9 cellular contexts compared by ENCODE assay signal in genomic region chr10:97850446-97850845, GRCh38. TPM values are rescaled to one million over a fixed set of nuclear protein-coding genes. Genes with fewer than 3 reads are reported as not detected.
DNase-seq lines count a peak whose midpoint lies in the region; ATAC-seq and TF ChIP-seq lines count a peak whose summit lies in the region.
"Had no signal": no experiment of that assay in that cellular context is flagged by ENCODE, and none has a peak within 500 bp of the region (broad histone marks: within the 10 kb centered on the region; RNA-seq: fewer than 3 reads in every experiment).

No MANE protein-coding gene starts in this region.

- intact Hi-C loops in activated CD4-positive, alpha-beta T cell treated with anti-CD3 and anti-CD28 coated beads for 36 hours (cut with DNase I, micrococcal nuclease): loop anchor here in 1 of 2 experiments (1.0 to 5.0 kb wide), 2 partner anchors 19 to 53 kb away; no protein-coding TSS in a partner anchor
- intact Hi-C loops in spleen (cut with DNase I; ENCODE audit: low total_unique reads): no loop called here

- TF ChIP-seq CTCF in endothelial cell (IDR thresholded peaks at IDR 0.05; ENCODE audit: unreplicated experiment) (no peak), spleen (IDR thresholded peaks at IDR 0.05 in 8 of 11, conservative IDR thresholded peaks at IDR 0.05 in 3 of 11) (no peak)

- POLR2A ChIA-PET in activated CD4-positive, alpha-beta T cell treated with anti-CD3 and anti-CD28 coated beads for 36 hours (lab: Charles Lee): no interaction called here

- no peaks in the 10 kb centered on the region for H3K9me3 ChIP-seq in spleen

- H3K4me3 ChIP-seq in spleen: peak overlapping the region in 5 of 8 donors; percentile 61 to 88 (median 70)

- ATAC-seq in activated CD4-positive, alpha-beta T cell treated with anti-CD3 and anti-CD28 coated beads for 36 hours: no peak
- ATAC-seq in GM21529 (IDR thresholded peaks at IDR 0.05; ENCODE audit: unreplicated experiment) (no peak), GM21737 (IDR thresholded peaks at IDR 0.05; ENCODE audit: unreplicated experiment) (no peak)

- peaks cover 0 to 88% (median 22%) of the 10 kb centered on the region in 7 donors for H3K27me3 ChIP-seq in spleen (replicated peaks in 1 of 7)

- DNase-seq in activated CD4-positive, alpha-beta T cell treated with anti-CD3 and anti-CD28 coated beads for 36 hours: peak; percentile 43
- no peak for DNase-seq in activated CD4-positive, alpha-beta T cell treated with anti-CD3 and anti-CD28 coated beads, Interleukin-2, amount 50 U/mL, for 1 hour
- DNase-seq in RPMI7951 (ENCODE audit: low read depth) (peak; percentile 55), endothelial cell (ENCODE audit: low spot score) (no peak), spleen (no peak), glomerular visceral epithelial cell (ENCODE audit: extremely low spot score) (no peak)

- no peaks in the 10 kb centered on the region for H3K9me3 Mint-ChIP-seq in activated CD4-positive, alpha-beta T cell treated with anti-CD3 and anti-CD28 coated beads for 36 hours (ENCODE audit: low read depth)
- H3K9me3 Mint-ChIP-seq in endothelial cell (ENCODE audit: unreplicated experiment): no peaks in the 10 kb centered on the region

- no peak for TF ChIP-seq POLR2A in spleen (IDR thresholded peaks at IDR 0.05)

- H3K4me3 Mint-ChIP-seq in activated CD4-positive, alpha-beta T cell treated with anti-CD3 and anti-CD28 coated beads for 36 hours: peak overlapping the region; percentile 70
- H3K4me3 Mint-ChIP-seq in endothelial cell (ENCODE audit: unreplicated experiment): peak overlapping the region; percentile 59

- peaks cover 35% of the 10 kb centered on the region for H3K4me1 Mint-ChIP-seq in activated CD4-positive, alpha-beta T cell treated with anti-CD3 and anti-CD28 coated beads for 36 hours
- peaks cover 6% of the 10 kb centered on the region for H3K4me1 Mint-ChIP-seq in endothelial cell (ENCODE audit: unreplicated experiment)

- no peaks in the 10 kb centered on the region for H3K27me3 Mint-ChIP-seq in activated CD4-positive, alpha-beta T cell treated with anti-CD3 and anti-CD28 coated beads for 36 hours
- H3K27me3 Mint-ChIP-seq in endothelial cell (ENCODE audit: unreplicated experiment): peaks cover 9% of the 10 kb centered on the region

- CTCF ChIA-PET in activated CD4-positive, alpha-beta T cell treated with anti-CD3 and anti-CD28 coated beads for 36 hours (lab: Charles Lee): interaction anchor here (0.7 to 2.7 kb wide), 2 partner anchors 19 to 606 kb away, joined by 3 to 19 read pairs; no protein-coding TSS in a partner anchor

- H3K36me3 ChIP-seq in spleen: no peaks in the 10 kb centered on the region

- no peaks in the 10 kb centered on the region for H3K36me3 Mint-ChIP-seq in activated CD4-positive, alpha-beta T cell treated with anti-CD3 and anti-CD28 coated beads for 36 hours (ENCODE audit: low read depth)
- H3K36me3 Mint-ChIP-seq in endothelial cell (ENCODE audit: low read depth, unreplicated experiment): no peaks in the 10 kb centered on the region

- H3K4me1 ChIP-seq in spleen: peaks cover 4 to 34% (median 16%) of the 10 kb centered on the region in 6 donors

- H3K27ac Mint-ChIP-seq in activated CD4-positive, alpha-beta T cell treated with anti-CD3 and anti-CD28 coated beads for 36 hours: no peak overlapping the region
- H3K27ac Mint-ChIP-seq in endothelial cell (ENCODE audit: unreplicated experiment): no peak overlapping the region

- WGBS in spleen, 5 donors: 18 to 27% (median 21%) methylated on average over 13 of the region's 13 CpGs

- no peak overlapping the region for H3K27ac ChIP-seq in spleen

RNA-seq across cellular contexts. Expression of gene GOLGA7B, which starts 0.8 kb away (rescaled TPM):
- total RNA-seq in activated CD4-positive, alpha-beta T cell treated with anti-CD3 and anti-CD28 coated beads for 36 hours: under 1 TPM; 0.47 to 0.57 TPM
- total RNA-seq in RPMI7951 (2014; rRNA removed; shearing (Covaris generic)): 2.9 and 3.1 TPM in 2 replicates
- total RNA-seq in endothelial cell (ENCODE audit: unreplicated experiment): 2.5 TPM
- 1 to 10 TPM in 1 of 7 donors, under 1 TPM in 6; 0.44 to 1.0 (median 0.58) TPM for total RNA-seq in spleen
- polyA plus RNA-seq in spleen: under 1 TPM; 0.27 to 0.48 (median 0.48) TPM
- polyA plus RNA-seq: fibroblast of lung had no signal

Comparison
In these comparisons a context has a peak if more than half of its experiments do, and no peak if none do; other contexts are left out.
1. DNase-seq: peak in activated CD4-positive, alpha-beta T cell treated with anti-CD3 and anti-CD28 coated beads for 36 hours (single experiment) and RPMI7951 (single experiment); none in activated CD4-positive, alpha-beta T cell treated with anti-CD3 and anti-CD28 coated beads, Interleukin-2, amount 50 U/mL, for 1 hour (single experiment), endothelial cell (single experiment), spleen (single experiment) and glomerular visceral epithelial cell (single experiment).